Comparison of ENCODE assay signal across 13 cellular contexts in genomic region chr2:20625920-20626697, GRCh38. TPM values are rescaled to one million over a fixed set of nuclear protein-coding genes. Genes with fewer than 3 reads are reported as not detected.
DNase-seq lines count a peak whose midpoint lies in the region; ATAC-seq, FAIRE-seq and TF ChIP-seq lines count a peak whose summit lies in the region.
"Had no signal": no experiment of that assay in that cellular context is flagged by ENCODE, and none has a peak within 500 bp of the region (broad histone marks: within the 10 kb centered on the region; RNA-seq: fewer than 3 reads in every experiment).

No MANE protein-coding gene starts in this region.

- no peaks in the 10 kb centered on the region for H3K9me3 ChIP-seq in testis

- H3K4me3 ChIP-seq in mesendoderm (ENCODE audit: low read length) (no peak overlapping the region), testis (no peak overlapping the region)

- ATAC-seq in GM19351 (IDR thresholded peaks at IDR 0.05; ENCODE audit: unreplicated experiment), result no peak

- peak overlapping the region; percentile 25 for H3K56ac ChIP-seq in mesendoderm (ENCODE audit: low read length)

- DNase-seq in RCC 7860 (ENCODE audit: low spot score), result peak; percentile 99
- peak; percentile 65 for DNase-seq in fibroblast of gingiva (ENCODE audit: low read depth)
- DNase-seq in mesendoderm, result no peak
- peak; percentile 90 for DNase-seq in testis
- DNase-seq in HuH-7.5 (ENCODE audit: low spot score), result no peak
- no peak for DNase-seq in NCI-H1694 (lab: John Stamatoyannopoulos, UW)
- no peak for DNase-seq in superior temporal gyrus (ENCODE audit: extremely low spot score)
- DNase-seq: activated CD4-positive, alpha-beta T cell treated with anti-CD3 and anti-CD28 coated beads for 48 hours; activated naive CD4-positive, alpha-beta T cell treated with anti-CD3 and anti-CD28 coated beads, Interleukin-2, amount 50 U/mL, for 16 hours; SIG-M5 had no signal

- no peaks in the 10 kb centered on the region for H3K4me1 ChIP-seq in mesendoderm (ENCODE audit: control insufficient read depth, low read depth, low read length)
- H3K4me1 ChIP-seq in testis, result peaks cover 17% of the 10 kb centered on the region

- no peak overlapping the region for H2AK5ac ChIP-seq in mesendoderm (ENCODE audit: low read length)

- FAIRE-seq in RCC 7860 (lab: Jason Lieb, UNC), result peak; percentile 98
- FAIRE-seq: endometrium, GM12891 had no signal

- no peaks in the 10 kb centered on the region for H3K36me3 ChIP-seq in mesendoderm (ENCODE audit: control insufficient read depth, insufficient read depth, low read length)
- H3K36me3 ChIP-seq in testis (ENCODE audit: low read depth, missing control alignments), result no peaks in the 10 kb centered on the region

- H2BK15ac ChIP-seq in mesendoderm (replicated peaks; ENCODE audit: low read depth), result no peak overlapping the region

- no peak overlapping the region for H4K5ac ChIP-seq in mesendoderm (ENCODE audit: low read length)

- H3K4ac ChIP-seq in mesendoderm (ENCODE audit: low read depth, low read length), result no peak overlapping the region

- H4K8ac ChIP-seq in mesendoderm (ENCODE audit: low read depth, low read length), result no peak overlapping the region

- peak in 2 of 3 experiments; percentile 47 to 57 for TF ChIP-seq CTCF in testis (IDR thresholded peaks at IDR 0.05)

- H3K27me3 ChIP-seq in mesendoderm (ENCODE audit: insufficient read depth, low read length, poor library complexity) (no peaks in the 10 kb centered on the region), testis (no peaks in the 10 kb centered on the region)

- no peak for TF ChIP-seq POLR2A in testis (IDR thresholded peaks at IDR 0.05)

- no peak overlapping the region for H3K23ac ChIP-seq in mesendoderm (ENCODE audit: low read length)

- no CpG with 5 or more reads among the region's 12 CpGs for WGBS in mesendoderm (ENCODE audit: extremely low coverage, insufficient coverage, low lambda C conversion rate)
- 65 to 86% methylated on average over 12 of the region's 12 CpGs for WGBS in testis, 2 donors

- H3K9ac ChIP-seq in mesendoderm (ENCODE audit: low read length), result no peak overlapping the region

- no peaks in the 10 kb centered on the region for H3K79me2 ChIP-seq in mesendoderm (ENCODE audit: control insufficient read depth, insufficient read depth, low read length)

- intact Hi-C loops in testis (cut with DNase I; ENCODE audit: low total_unique reads), result no loop called here

- H3K79me1 ChIP-seq in mesendoderm (ENCODE audit: low read length), result no peaks in the 10 kb centered on the region

- H3K27ac ChIP-seq in mesendoderm (ENCODE audit: low read depth, low read length), result no peak overlapping the region
- H3K27ac ChIP-seq in testis, result peak overlapping the region; percentile 59 to 74

- H3K4me2 ChIP-seq in mesendoderm (ENCODE audit: low read length), result no peak overlapping the region

- no peak overlapping the region for H2BK120ac ChIP-seq in mesendoderm (ENCODE audit: low read depth, low read length)

- H3K18ac ChIP-seq in mesendoderm (ENCODE audit: low read length), result no peak overlapping the region

- H2BK5ac ChIP-seq in mesendoderm (ENCODE audit: low read length), result no peak overlapping the region

RNA-seq across cellular contexts. Expression of gene HS1BP3, which starts 24.8 kb away (rescaled TPM):
- polyA plus RNA-seq in mesendoderm (2013, experiment 1 of 2), result 4.5 TPM
- polyA plus RNA-seq in mesendoderm (2013, experiment 2 of 2), result 5.0 TPM
- total RNA-seq in testis, result 10 to 100 TPM; 23.5 to 31.6 TPM
- 25.0 TPM for polyA plus RNA-seq in testis (ENCODE audit: insufficient read depth, low read depth, low replicate concordance)

RNA-seq across cellular contexts. Expression of gene GDF7, which starts 40.8 kb away (rescaled TPM):
- polyA plus RNA-seq in mesendoderm (2013, experiment 1 of 2), result 0.03 TPM
- 0.01 TPM for polyA plus RNA-seq in mesendoderm (2013, experiment 2 of 2)
- total RNA-seq in testis, result 1 to 10 TPM in 1 of 2 donors, under 1 TPM in 1; 0.62 to 1.1 TPM
- 0.69 TPM for polyA plus RNA-seq in testis (ENCODE audit: insufficient read depth, low read depth, low replicate concordance)

Comparison
In these comparisons a context has a peak if more than half of its experiments do, and no peak if none do; other contexts are left out.
1. DNase-seq: peak in RCC 7860 (single experiment), fibroblast of gingiva (single experiment) and testis (single experiment); none in mesendoderm (single experiment), HuH-7.5 (single experiment), NCI-H1694 (single experiment) and superior temporal gyrus (single experiment).